8 cellular contexts compared by ENCODE assay signal in the genomic region with DNA sequence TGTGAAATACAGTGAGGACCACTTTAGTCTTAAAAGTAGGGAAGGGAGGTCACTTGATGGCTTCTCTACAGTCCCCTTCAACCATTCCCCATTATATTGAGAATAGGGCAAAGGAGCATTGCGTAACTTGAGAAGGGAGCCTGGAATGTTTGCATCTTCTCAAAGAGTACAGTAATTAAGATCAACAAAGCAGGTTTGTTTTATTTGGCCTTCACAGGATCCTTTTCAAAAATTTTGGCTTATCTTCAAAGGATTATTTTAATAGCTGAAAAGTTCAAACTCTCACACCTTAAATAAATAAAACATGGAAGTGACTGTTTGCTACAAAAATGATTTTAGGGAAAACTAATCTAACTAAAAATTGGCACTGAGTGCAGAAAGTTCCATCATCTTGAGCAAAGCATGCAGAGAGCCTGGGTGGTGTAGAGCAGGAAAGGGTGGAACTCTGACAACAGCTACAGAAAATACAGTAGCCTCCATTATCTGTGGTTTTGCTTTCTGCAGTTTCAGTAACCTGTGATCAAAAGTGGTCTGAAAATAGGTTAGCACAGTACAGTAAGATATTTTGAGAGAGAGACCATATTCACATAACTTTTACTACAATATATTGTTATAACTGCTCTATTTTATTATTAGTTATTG.
A peak's percentile ranks its signal among the peaks of the same experiment; 100 is the strongest.
DNase-seq lines count a peak whose midpoint lies in the region; ATAC-seq and TF ChIP-seq lines count a peak whose summit lies in the region.

No MANE protein-coding gene starts in this region.

- POLR2A ChIA-PET in RWPE1 (lab: Yijun Ruan, JAX; ENCODE audit: low non-redundant PET), result no interaction called here

- peak; percentile 37 for DNase-seq in COLO829 (ENCODE audit: low spot score)
- peak; percentile 23 for DNase-seq in central memory CD4-positive, alpha-beta T cell
- no peak for DNase-seq in RWPE1 (ENCODE audit: low spot score)
- DNase-seq in H4 (ENCODE audit: low spot score), result no peak
- no peak for DNase-seq in KG1 (lab: John Stamatoyannopoulos, UW)
- no peak for DNase-seq in activated CD4-positive, alpha-beta T cell treated with anti-CD3 and anti-CD28 coated beads, Interleukin-2, amount 50 U/mL, for 48 hours

- TF ChIP-seq CTCF in RWPE1 (conservative IDR thresholded peaks at IDR 0.05; ENCODE audit: low read depth), result no peak

- H3K27ac ChIP-seq in RWPE1, result no peak overlapping the region

- peak; percentile 75 for ATAC-seq in GM19452 (IDR thresholded peaks at IDR 0.05; ENCODE audit: unreplicated experiment)
- ATAC-seq in HG03139 (IDR thresholded peaks at IDR 0.05; ENCODE audit: unreplicated experiment), result peak; percentile 85

- CTCF ChIA-PET in RWPE1 (lab: Yijun Ruan, JAX), result no interaction called here

Comparison
In these comparisons a context has a peak if more than half of its experiments do, and no peak if none do; other contexts are left out.
1. DNase-seq: peak in COLO829 (single experiment) and central memory CD4-positive, alpha-beta T cell (single experiment); none in RWPE1 (single experiment), H4 (single experiment), KG1 (single experiment) and activated CD4-positive, alpha-beta T cell treated with anti-CD3 and anti-CD28 coated beads, Interleukin-2, amount 50 U/mL, for 48 hours (0 of 2).